Comparison of ENCODE assay signal across 29 cellular contexts in genomic region chr12:18983854-18984253, GRCh38.
"Had no signal": no experiment of that assay in that cellular context is flagged by ENCODE, and none has a peak within 500 bp of the region (broad histone marks: within the 10 kb centered on the region; RNA-seq: fewer than 3 reads in every experiment).

No MANE protein-coding gene starts in this region.

- DNase-seq: colonic mucosa; cortex of kidney; dermis blood vessel endothelial cell; dorsolateral prefrontal cortex; effector CD4-positive, alpha-beta T cell; effector CD8-positive, alpha-beta T cell; effector memory CD4-positive, alpha-beta T cell; effector memory CD8-positive, alpha-beta T cell; endodermal cell; erythroblast; esophagus squamous epithelium; foreskin fibroblast; foreskin keratinocyte; foreskin melanocyte; gastrocnemius medialis; glutamatergic neuron; head of caudate nucleus; heart left ventricle; heart right ventricle had no signal

- ATAC-seq: effector memory CD8-positive, alpha-beta T cell; esophagus mucosa; foreskin keratinocyte; gastrocnemius medialis; gastroesophageal sphincter; heart left ventricle; heart right ventricle had no signal

- H3K36me3 ChIP-seq: colonic mucosa, esophagus muscularis mucosa, esophagus squamous epithelium, gastrocnemius medialis, gastroesophageal sphincter, heart left ventricle, heart right ventricle had no signal

- H3K4me1 ChIP-seq: colonic mucosa, esophagus squamous epithelium, foreskin keratinocyte, gastrocnemius medialis, heart left ventricle had no signal

- H3K27me3 ChIP-seq: colonic mucosa, dorsolateral prefrontal cortex, esophagus muscularis mucosa, esophagus squamous epithelium, foreskin keratinocyte, gastrocnemius medialis, gastroesophageal sphincter, heart left ventricle, heart right ventricle had no signal

- H3K4me3 Mint-ChIP-seq: dendritic cell treated with granulocyte-macrophage colony-stimulating factor and Interleukin-4, amounts not matched to agents 40 ng/mL and 50 ng/mL, for 4 days; effector memory CD8-positive, alpha-beta T cell; endodermal cell had no signal

- H3K27ac ChIP-seq: colonic mucosa, coronary artery, dorsolateral prefrontal cortex, epithelial cell of prostate, esophagus muscularis mucosa, esophagus squamous epithelium, foreskin keratinocyte, gastrocnemius medialis, gastroesophageal sphincter, heart left ventricle, heart right ventricle had no signal

- FAIRE-seq: colon, endometrium, endothelial cell of umbilical vein, frontal cortex had no signal

- H3K4me3 ChIP-seq: colonic mucosa, coronary artery, dorsolateral prefrontal cortex, esophagus muscularis mucosa, esophagus squamous epithelium, gastrocnemius medialis, gastroesophageal sphincter, heart left ventricle, heart right ventricle had no signal

- H3K27me3 Mint-ChIP-seq: dendritic cell treated with granulocyte-macrophage colony-stimulating factor and Interleukin-4, amounts not matched to agents 40 ng/mL and 50 ng/mL, for 4 days; effector memory CD8-positive, alpha-beta T cell had no signal

- H3K9me3 ChIP-seq: colonic mucosa, esophagus muscularis mucosa, esophagus squamous epithelium, gastrocnemius medialis, gastroesophageal sphincter had no signal

- H3K27ac Mint-ChIP-seq: dendritic cell treated with granulocyte-macrophage colony-stimulating factor and Interleukin-4, amounts not matched to agents 40 ng/mL and 50 ng/mL, for 4 days; effector memory CD8-positive, alpha-beta T cell; endodermal cell had no signal
